Comparison of ENCODE assay signal across 26 cellular contexts in genomic region chr16:7561908-7562405, GRCh38.
"Had no signal": no experiment of that assay in that cellular context is flagged by ENCODE, and none has a peak within 500 bp of the region (broad histone marks: within the 10 kb centered on the region; RNA-seq: fewer than 3 reads in every experiment).

No MANE protein-coding gene starts in this region.

- H3K36me3 Mint-ChIP-seq: stimulated activated effector memory CD8-positive, alpha-beta T cell treated with anti-CD3 and anti-CD28 coated beads, Interleukin-12 subunit alpha, Interleukin-12 subunit beta, amount 100 ng/mL, for 72 hours; stimulated activated memory B cell treated with anti-CD40 and anti-IgM and Interleukin-4, amounts not matched to agents 10 μg/mL and 1 μg/mL and 100 μg/mL, for 72 hours; stimulated activated naive B cell treated with anti-CD40 and anti-IgM and Interleukin-4, amounts not matched to agents 10 μg/mL and 1 μg/mL and 100 μg/mL, for 72 hours; type B pancreatic cell had no signal

- H3K27ac Mint-ChIP-seq: stimulated activated effector memory CD8-positive, alpha-beta T cell treated with anti-CD3 and anti-CD28 coated beads, Interleukin-12 subunit alpha, Interleukin-12 subunit beta, amount 100 ng/mL, for 72 hours; stimulated activated memory B cell treated with anti-CD40 and anti-IgM and Interleukin-4, amounts not matched to agents 10 μg/mL and 1 μg/mL and 100 μg/mL, for 72 hours; stimulated activated naive B cell treated with anti-CD40 and anti-IgM and Interleukin-4, amounts not matched to agents 10 μg/mL and 1 μg/mL and 100 μg/mL, for 72 hours; stimulated activated naive CD8-positive, alpha-beta T cell treated with anti-CD3 and anti-CD28 coated beads, Interleukin-15, amount 100 ng/mL, for 72 hours; stimulated activated naive CD8-positive, alpha-beta T cell treated with anti-CD3 and anti-CD28 coated beads, Interleukin-15, Interleukin-2, amounts not matched to agents 100 ng/mL and 50 ng/mL, for 24 hours; type B pancreatic cell had no signal

- H3K9me3 Mint-ChIP-seq: stimulated activated memory B cell treated with anti-CD40 and anti-IgM and Interleukin-4, amounts not matched to agents 10 μg/mL and 1 μg/mL and 100 μg/mL, for 72 hours; stimulated activated naive B cell treated with anti-CD40 and anti-IgM and Interleukin-4, amounts not matched to agents 10 μg/mL and 1 μg/mL and 100 μg/mL, for 72 hours; type B pancreatic cell had no signal

- ATAC-seq: stimulated activated effector memory CD8-positive, alpha-beta T cell treated with anti-CD3 and anti-CD28 coated beads, Interleukin-12 subunit alpha, Interleukin-12 subunit beta, amount 100 ng/mL, for 72 hours; stimulated activated memory B cell treated with anti-CD40 and anti-IgM and Interleukin-4, amounts not matched to agents 10 μg/mL and 1 μg/mL and 100 μg/mL, for 72 hours; stimulated activated naive B cell treated with anti-CD40 and anti-IgM and Interleukin-4, amounts not matched to agents 10 μg/mL and 1 μg/mL and 100 μg/mL, for 72 hours; stimulated activated naive CD8-positive, alpha-beta T cell treated with anti-CD3 and anti-CD28 coated beads, Interleukin-15, amount 100 ng/mL, for 72 hours; stimulated activated naive CD8-positive, alpha-beta T cell treated with anti-CD3 and anti-CD28 coated beads, Interleukin-15, Interleukin-2, amounts not matched to agents 100 U/mL and 50 U/mL, for 24 hours; upper lobe of right lung had no signal

- H3K27me3 Mint-ChIP-seq: stimulated activated memory B cell treated with anti-CD40 and anti-IgM and Interleukin-4, amounts not matched to agents 10 μg/mL and 1 μg/mL and 100 μg/mL, for 72 hours; stimulated activated naive B cell treated with anti-CD40 and anti-IgM and Interleukin-4, amounts not matched to agents 10 μg/mL and 1 μg/mL and 100 μg/mL, for 72 hours; stimulated activated naive CD8-positive, alpha-beta T cell treated with anti-CD3 and anti-CD28 coated beads, Interleukin-15, amount 100 ng/mL, for 72 hours; stimulated activated naive CD8-positive, alpha-beta T cell treated with anti-CD3 and anti-CD28 coated beads, Interleukin-15, Interleukin-2, amounts not matched to agents 100 ng/mL and 50 ng/mL, for 24 hours had no signal

- H3K27me3 ChIP-seq: stomach, suprapubic skin, testis, thyroid gland, tibial artery, tibial nerve, transverse colon, upper lobe of left lung, upper lobe of right lung, uterus, vagina had no signal

- H3K4me1 Mint-ChIP-seq: stimulated activated effector memory CD8-positive, alpha-beta T cell treated with anti-CD3 and anti-CD28 coated beads, Interleukin-12 subunit alpha, Interleukin-12 subunit beta, amount 100 ng/mL, for 72 hours; stimulated activated memory B cell treated with anti-CD40 and anti-IgM and Interleukin-4, amounts not matched to agents 10 μg/mL and 1 μg/mL and 100 μg/mL, for 72 hours; stimulated activated naive B cell treated with anti-CD40 and anti-IgM and Interleukin-4, amounts not matched to agents 10 μg/mL and 1 μg/mL and 100 μg/mL, for 72 hours; stimulated activated naive CD8-positive, alpha-beta T cell treated with anti-CD3 and anti-CD28 coated beads, Interleukin-15, amount 100 ng/mL, for 72 hours had no signal

- H3K4me3 ChIP-seq: stomach, suprapubic skin, testis, thoracic aorta, thyroid gland, tibial artery, tibial nerve, transverse colon, upper lobe of left lung, upper lobe of right lung, uterus, vagina had no signal

- H3K36me3 ChIP-seq: stomach, suprapubic skin, thoracic aorta, thyroid gland, tibial artery, tibial nerve, transverse colon, upper lobe of left lung, upper lobe of right lung, uterus, vagina had no signal

- DNase-seq: stimulated activated CD4-positive, alpha-beta T cell treated with anti-CD3 and anti-CD28 coated beads, Interleukin-2, amount 100 ng/mL, for 48 hours; stimulated activated CD4-positive, alpha-beta T cell treated with anti-CD3 and anti-CD28 coated beads, Interleukin-4, amount 100 ng/mL, for 1 hour; stimulated activated CD4-positive, alpha-beta T cell treated with anti-CD3 and anti-CD28 coated beads, Interleukin-4, amount 100 ng/mL, for 24 hours; stimulated activated CD4-positive, alpha-beta T cell treated with anti-CD3 and anti-CD28 coated beads, Interleukin-4, amount 100 ng/mL, for 4 hours; stimulated activated CD8-positive, alpha-beta memory T cell treated with anti-CD3 and anti-CD28 coated beads, Interleukin-4, amount 100 ng/mL, for 48 hours; stimulated activated naive B cell treated with anti-CD40 and anti-IgM and Interleukin-4, amounts not matched to agents 10 μg/mL and 1 μg/mL and 100 μg/mL, for 72 hours; stimulated activated naive CD4-positive, alpha-beta T cell treated with Interleukin-2 at 50 U/mL for 16 hours; stimulated activated naive CD8-positive, alpha-beta T cell treated with anti-CD3 and anti-CD28 coated beads, Interleukin-15, amount 100 ng/mL, for 72 hours; stimulated activated naive CD8-positive, alpha-beta T cell treated with anti-CD3 and anti-CD28 coated beads, Interleukin-15, Interleukin-2, amounts not matched to agents 100 U/mL and 50 U/mL, for 24 hours; stomach; substantia nigra; testis; thyroid gland; tibial artery; transverse colon; upper lobe of left lung; upper lobe of right lung; uterus had no signal

- H3K4me3 Mint-ChIP-seq: stimulated activated effector memory CD8-positive, alpha-beta T cell treated with anti-CD3 and anti-CD28 coated beads, Interleukin-12 subunit alpha, Interleukin-12 subunit beta, amount 100 ng/mL, for 72 hours; stimulated activated memory B cell treated with anti-CD40 and anti-IgM and Interleukin-4, amounts not matched to agents 10 μg/mL and 1 μg/mL and 100 μg/mL, for 72 hours; stimulated activated naive B cell treated with anti-CD40 and anti-IgM and Interleukin-4, amounts not matched to agents 10 μg/mL and 1 μg/mL and 100 μg/mL, for 72 hours; stimulated activated naive CD8-positive, alpha-beta T cell treated with anti-CD3 and anti-CD28 coated beads, Interleukin-15, amount 100 ng/mL, for 72 hours; stimulated activated naive CD8-positive, alpha-beta T cell treated with anti-CD3 and anti-CD28 coated beads, Interleukin-15, Interleukin-2, amounts not matched to agents 100 ng/mL and 50 ng/mL, for 24 hours; type B pancreatic cell had no signal

- H3K9me3 ChIP-seq: suprapubic skin, testis, thoracic aorta, thyroid gland, tibial artery, tibial nerve, transverse colon, upper lobe of left lung, upper lobe of right lung, uterus, vagina had no signal

- H3K4me1 ChIP-seq: stomach, suprapubic skin, testis, thyroid gland, tibial artery, tibial nerve, transverse colon, upper lobe of left lung, upper lobe of right lung, uterus, vagina had no signal

- H3K27ac ChIP-seq: stomach, suprapubic skin, testis, thoracic aorta, thyroid gland, tibial artery, tibial nerve, transverse colon, upper lobe of left lung, upper lobe of right lung, uterus, vagina had no signal
